In the genomic region with DNA sequence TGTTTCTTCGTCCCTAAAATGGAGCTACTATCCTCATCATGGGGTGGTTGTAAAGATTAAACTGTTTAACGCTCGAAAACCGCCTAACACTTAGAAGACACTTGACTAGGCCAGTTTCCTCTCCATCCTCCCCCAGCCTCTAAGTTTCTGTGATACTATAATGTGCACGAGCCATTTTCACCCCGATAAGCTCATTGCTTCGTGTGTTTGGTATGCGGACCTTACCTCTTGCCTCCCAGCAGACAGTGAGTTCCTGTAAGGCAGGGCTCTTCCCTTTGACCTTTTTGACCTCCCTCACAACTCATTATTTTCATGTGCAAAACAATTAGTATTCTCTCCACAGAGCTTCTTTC, we compare ENCODE assay signal across 8 cellular contexts. TPM values are rescaled to one million over a fixed set of nuclear protein-coding genes. Genes with fewer than 3 reads are reported as not detected.
DNase-seq lines count a peak whose midpoint lies in the region; ATAC-seq and TF ChIP-seq lines count a peak whose summit lies in the region.

No MANE protein-coding gene starts in this region.

- 53 to 55% methylated on average over 8 of the region's 8 CpGs for WGBS in ectodermal cell, 2 experiments

- peaks cover 11% of the 10 kb centered on the region; the same call in 1 of the 2 replicates for H3F3A ChIP-seq in MM.1S (ENCODE audit: insufficient read depth, low read length)

- no peaks in the 10 kb centered on the region; the same call in 1 of the 2 replicates for H3K4me1 ChIP-seq in MM.1S (ENCODE audit: low read length)
- H3K4me1 ChIP-seq in ectodermal cell (ENCODE audit: control insufficient read depth, insufficient read depth, low read length) = peaks cover 4% of the 10 kb centered on the region

- no peaks in the 10 kb centered on the region for H3K36me3 Mint-ChIP-seq in natural killer cell treated with Interleukin-12 subunit alpha and Interleukin-12 subunit beta and Interleukin-15 and Interleukin-18, amount 100 ng/mL, for 72 hours

- DNase-seq in SIG-M5 treated with dmso at 0.1 percent for 504 hours (lab: John Stamatoyannopoulos, UW; ENCODE audit: unreplicated experiment) (peak; percentile 61), SIG-M5 (lab: John Stamatoyannopoulos, UW) (no peak), MM.1S (no peak), putamen (ENCODE audit: low spot score) (no peak), NCI-H1105 treated with DMSO at 0.1 percent for 48 hours (lab: John Stamatoyannopoulos, UW) (no peak)
- no peak for DNase-seq in natural killer cell treated with Interleukin-12 subunit alpha and Interleukin-12 subunit beta and Interleukin-15 and Interleukin-18, amount 100 ng/mL, for 72 hours (ENCODE audit: low spot score)
- DNase-seq in activated CD8-positive, alpha-beta memory T cell treated with anti-CD3 and anti-CD28 coated beads, Interleukin-2, amount 50 U/mL, for 4 hours = no peak

- H3K36me3 ChIP-seq in MM.1S (replicated peaks; ENCODE audit: insufficient read depth, low read length) = no peaks in the 10 kb centered on the region
- no peaks in the 10 kb centered on the region for H3K36me3 ChIP-seq in ectodermal cell (ENCODE audit: control insufficient read depth, insufficient read depth, low read length)

- H3K4me3 ChIP-seq in MM.1S (ENCODE audit: low read length) (peak overlapping the region; percentile 78), ectodermal cell (ENCODE audit: insufficient read depth, low read depth, low read length) (peak overlapping the region; percentile 69)

- no peaks in the 10 kb centered on the region for H3K9me3 Mint-ChIP-seq in natural killer cell treated with Interleukin-12 subunit alpha and Interleukin-12 subunit beta and Interleukin-15 and Interleukin-18, amount 100 ng/mL, for 72 hours

- peak overlapping the region; percentile 66 to 79 for H3K27ac Mint-ChIP-seq in natural killer cell treated with Interleukin-12 subunit alpha and Interleukin-12 subunit beta and Interleukin-15 and Interleukin-18, amount 100 ng/mL, for 72 hours

- TF ChIP-seq CTCF in MM.1S (IDR thresholded peaks at IDR 0.05; ENCODE audit: low read length) = no peak

- peak overlapping the region; percentile 73 for H2AFZ ChIP-seq in MM.1S (ENCODE audit: low read length)

- peak overlapping the region; percentile 88 for H3K4me3 Mint-ChIP-seq in natural killer cell treated with Interleukin-12 subunit alpha and Interleukin-12 subunit beta and Interleukin-15 and Interleukin-18, amount 100 ng/mL, for 72 hours

- ATAC-seq in natural killer cell treated with Interleukin-12 subunit alpha and Interleukin-12 subunit beta and Interleukin-15 and Interleukin-18, amount 100 ng/mL, for 72 hours = no peak

- peak overlapping the region; percentile 88 for H3K4me2 ChIP-seq in MM.1S (ENCODE audit: low read depth, low read length)

- peaks cover 40% of the 10 kb centered on the region for H3K79me2 ChIP-seq in MM.1S (ENCODE audit: low read length)

- peaks cover 29 to 36% of the 10 kb centered on the region in 2 donors for H3K4me1 Mint-ChIP-seq in natural killer cell treated with Interleukin-12 subunit alpha and Interleukin-12 subunit beta and Interleukin-15 and Interleukin-18, amount 100 ng/mL, for 72 hours (ENCODE audit: low read depth in 2 of 2)

- H3K27me3 ChIP-seq in MM.1S (replicated peaks; ENCODE audit: insufficient read depth, low read length) (no peaks in the 10 kb centered on the region), ectodermal cell (ENCODE audit: control insufficient read depth, insufficient read depth, low read length, poor library complexity, severe bottlenecking) (no peaks in the 10 kb centered on the region)

- no peaks in the 10 kb centered on the region for H3K27me3 Mint-ChIP-seq in natural killer cell treated with Interleukin-12 subunit alpha and Interleukin-12 subunit beta and Interleukin-15 and Interleukin-18, amount 100 ng/mL, for 72 hours

- no peaks in the 10 kb centered on the region for H3K9me3 ChIP-seq in MM.1S (replicated peaks; ENCODE audit: insufficient read depth, low read length)
- H3K9me3 ChIP-seq in ectodermal cell (ENCODE audit: control insufficient read depth, low read length) = no peaks in the 10 kb centered on the region

- no peaks in the 10 kb centered on the region for H3K9me2 ChIP-seq in MM.1S (replicated peaks; ENCODE audit: insufficient read depth, low read length)

- H3K27ac ChIP-seq in MM.1S (ENCODE audit: low read length) = no peak overlapping the region
- peak overlapping the region; percentile 2 for H3K27ac ChIP-seq in ectodermal cell (ENCODE audit: insufficient read depth, low read depth, low read length, poor library complexity, severe bottlenecking)

- no peaks in the 10 kb centered on the region for H4K20me1 ChIP-seq in MM.1S (ENCODE audit: insufficient read depth, low read length)

- peak overlapping the region; percentile 60; the same call in 1 of the 2 replicates for H3K9ac ChIP-seq in MM.1S (ENCODE audit: low read length)

RNA-seq across cellular contexts. Expression of a gene that starts 0.5 kb away (rescaled TPM):
- polyA plus RNA-seq in ectodermal cell (2013, experiment 1 of 4) = 19.7 TPM
- 22.5 TPM for polyA plus RNA-seq in ectodermal cell (2013, experiment 2 of 4)
- 19.5 TPM for polyA plus RNA-seq in ectodermal cell (2013, experiment 3 of 4)
- polyA plus RNA-seq in ectodermal cell (2013, experiment 4 of 4) = 22.1 TPM
- total RNA-seq in natural killer cell treated with Interleukin-12 subunit alpha and Interleukin-12 subunit beta and Interleukin-15 and Interleukin-18, amount 100 ng/mL, for 72 hours = 10 to 100 TPM; 10.3 to 12.2 TPM
